In genomic region chr3:3991598-3991997, GRCh38 we compare ENCODE assay signal across 11 cellular contexts.
"Had no signal": no experiment of that assay in that cellular context is flagged by ENCODE, and none has a peak within 500 bp of the region (broad histone marks: within the 10 kb centered on the region; RNA-seq: fewer than 3 reads in every experiment).

No MANE protein-coding gene starts in this region.

- ATAC-seq: GM23338, HCT116 had no signal

- FAIRE-seq: H1, H54 had no signal

- H3K9ac ChIP-seq: GM23248 had no signal

- DNase-seq: GM23248, GOT3, H7, H9, HCEC 1CT, HFFc6 had no signal

- H3K27ac ChIP-seq: GM23248 had no signal

- H3K4me1 ChIP-seq: HAP-1 had no signal

- H3K4me3 ChIP-seq: GM23248, GM23338, HAP-1 had no signal

- H3K9me3 ChIP-seq: HAP-1 had no signal

- H3K36me3 ChIP-seq: HAP-1 had no signal
